Comparison of ENCODE assay signal across 15 cellular contexts in genomic region chr2:171383141-171383540, GRCh38.
"Had no signal": no experiment of that assay in that cellular context is flagged by ENCODE, and none has a peak within 500 bp of the region (broad histone marks: within the 10 kb centered on the region; RNA-seq: fewer than 3 reads in every experiment).

No MANE protein-coding gene starts in this region.

- H3K36me3 ChIP-seq: prostate gland, spleen, upper lobe of left lung had no signal

- H3K27me3 ChIP-seq: spleen, stomach, testis, upper lobe of left lung had no signal

- DNase-seq: activated CD4-positive, alpha-beta memory T cell treated with anti-CD3 and anti-CD28 coated beads, Interleukin-2, amount 10 ng/mL, durations not matched to agents 7 days and 5 days; activated effector memory CD4-positive, alpha-beta T cell treated with Interleukin-2 at 50 U/mL for 16 hours; activated T-cell treated with anti-CD3 and anti-CD28 coated beads, Interleukin-2, amount 50 U/mL, for 4 hours; amniotic stem cell; cortex of kidney; effector CD8-positive, alpha-beta T cell; hippocampal formation; spleen; stomach; testis; upper lobe of left lung had no signal

- H3K4me1 ChIP-seq: prostate gland, stomach, testis, upper lobe of left lung had no signal

- H3K9me3 ChIP-seq: prostate gland, testis had no signal

- ATAC-seq: activated naive CD4-positive, alpha-beta T cell treated with anti-CD3 and anti-CD28 coated beads, Interleukin-2, amount 50 U/mL, for 72 hours; activated T-cell treated with anti-CD3 and anti-CD28 coated beads, Interleukin-2, amount 50 U/mL, for 4 hours; sciatic nerve had no signal

- H3K4me3 ChIP-seq: prostate gland, spleen, stomach, testis, upper lobe of left lung had no signal

- H3K27ac ChIP-seq: prostate gland, spleen, stomach, testis, upper lobe of left lung, VCaP had no signal
